8 cellular contexts compared by ENCODE assay signal in genomic region chr3:42803800-42804112, GRCh38. TPM values are rescaled to one million over a fixed set of nuclear protein-coding genes. Genes with fewer than 3 reads are reported as not detected.
DNase-seq lines count a peak whose midpoint lies in the region; ATAC-seq and TF ChIP-seq lines count a peak whose summit lies in the region.

No MANE protein-coding gene starts in this region.

- peak overlapping the region; percentile 99 for H3K4me3 Mint-ChIP-seq in osteocyte (ENCODE audit: unreplicated experiment)

- no peaks in the 10 kb centered on the region for H3K9me3 Mint-ChIP-seq in osteocyte (ENCODE audit: unreplicated experiment)

- peaks cover 31% of the 10 kb centered on the region for H3K4me1 Mint-ChIP-seq in osteocyte (ENCODE audit: unreplicated experiment)

- H3K4me1 ChIP-seq in gastroesophageal sphincter = peaks cover 16 to 54% (median 23%) of the 10 kb centered on the region in 3 donors

- no peak for TF ChIP-seq POLR2A in gastroesophageal sphincter (IDR thresholded peaks at IDR 0.05)

- H3K9me3 ChIP-seq in gastroesophageal sphincter = no peaks in the 10 kb centered on the region

- peaks cover 2% of the 10 kb centered on the region for H3K36me3 Mint-ChIP-seq in osteocyte (ENCODE audit: unreplicated experiment)

- peak overlapping the region; percentile 85 to 99 (median 96) for H3K27ac ChIP-seq in gastroesophageal sphincter

- peaks cover 29% of the 10 kb centered on the region for H3K27me3 Mint-ChIP-seq in osteocyte (ENCODE audit: unreplicated experiment)

- 0 to 1% methylated on average over 2 to 16 of the region's 21 CpGs for WGBS in gastroesophageal sphincter (ENCODE audit: low coverage in 1 of 2), 2 donors

- peak in 2 of 3 experiments; percentile 64 to 74 for DNase-seq in NCI-H1417 (lab: John Stamatoyannopoulos, UW)
- DNase-seq in NCI-H1417 treated with DMSO at 0.1 percent for 48 hours (lab: John Stamatoyannopoulos, UW) = no peak
- DNase-seq in Jurkat, Clone E6-1 (ENCODE audit: low read depth, low spot score) = no peak
- peak; percentile 28 for DNase-seq in activated CD8-positive, alpha-beta memory T cell treated with anti-CD3 and anti-CD28 coated beads, Interleukin-2, amount 50 U/mL, for 4 hours
- no peak for DNase-seq in osteocyte (ENCODE audit: extremely low spot score, unreplicated experiment)

- H3K27me3 ChIP-seq in gastroesophageal sphincter = no peaks in the 10 kb centered on the region

- no peak for TF ChIP-seq EP300 in gastroesophageal sphincter (IDR thresholded peaks at IDR 0.05)

- no peaks in the 10 kb centered on the region for H3K36me3 ChIP-seq in gastroesophageal sphincter

- H3K27ac Mint-ChIP-seq in osteocyte (ENCODE audit: unreplicated experiment) = peak overlapping the region; percentile 99

- TF ChIP-seq CTCF in gastroesophageal sphincter (IDR thresholded peaks at IDR 0.05) (no peak), osteocyte (IDR thresholded peaks at IDR 0.05) (no peak)

- ATAC-seq in GM21717 (IDR thresholded peaks at IDR 0.05; ENCODE audit: unreplicated experiment) = peak; percentile 16
- peak; percentile 22 for ATAC-seq in gastroesophageal sphincter
- no peak for ATAC-seq in GM18858 (IDR thresholded peaks at IDR 0.05; ENCODE audit: unreplicated experiment)

- peak overlapping the region; percentile 89 for H3K4me3 ChIP-seq in Jurkat, Clone E6-1 (ENCODE audit: low read length)
- H3K4me3 ChIP-seq in gastroesophageal sphincter = peak overlapping the region; percentile 68 to 76

RNA-seq across cellular contexts. Expression of gene HIGD1A, which starts 0.5 kb away (rescaled TPM):
- polyA plus RNA-seq in Jurkat, Clone E6-1 (2012; ENCODE audit: insufficient read depth, insufficient read length) = 104 TPM
- total RNA-seq in gastroesophageal sphincter (100 to 1,000 TPM; 173 to 657 (median 393) TPM), osteocyte (63.8 and 66.1 TPM in 2 replicates)

RNA-seq across cellular contexts. Expression of gene ACKR2, which starts 5.5 kb away (rescaled TPM):
- polyA plus RNA-seq in Jurkat, Clone E6-1 (2012; ENCODE audit: insufficient read depth, insufficient read length) = not detected
- 1 to 10 TPM; 5.9 to 9.3 (median 7.4) TPM for total RNA-seq in gastroesophageal sphincter
- total RNA-seq in osteocyte = 0.19 and 0.24 TPM in 2 replicates

RNA-seq across cellular contexts. Expression of gene CCDC13, which starts 30.7 kb away (rescaled TPM):
- polyA plus RNA-seq in Jurkat, Clone E6-1 (2012; ENCODE audit: insufficient read depth, insufficient read length) = not detected
- total RNA-seq in gastroesophageal sphincter (1 to 10 TPM; 2.8 to 7.4 (median 5.6) TPM), osteocyte (0.30 TPM in 1 of 2 replicates, not detected in the other)

Comparison
In these comparisons a context has a peak if more than half of its experiments do, and no peak if none do; other contexts are left out.
1. DNase-seq: peak in NCI-H1417 (2 of 3) and activated CD8-positive, alpha-beta memory T cell treated with anti-CD3 and anti-CD28 coated beads, Interleukin-2, amount 50 U/mL, for 4 hours (single experiment); none in NCI-H1417 treated with DMSO at 0.1 percent for 48 hours (single experiment), Jurkat, Clone E6-1 (single experiment) and osteocyte (single experiment).